In the genomic region with DNA sequence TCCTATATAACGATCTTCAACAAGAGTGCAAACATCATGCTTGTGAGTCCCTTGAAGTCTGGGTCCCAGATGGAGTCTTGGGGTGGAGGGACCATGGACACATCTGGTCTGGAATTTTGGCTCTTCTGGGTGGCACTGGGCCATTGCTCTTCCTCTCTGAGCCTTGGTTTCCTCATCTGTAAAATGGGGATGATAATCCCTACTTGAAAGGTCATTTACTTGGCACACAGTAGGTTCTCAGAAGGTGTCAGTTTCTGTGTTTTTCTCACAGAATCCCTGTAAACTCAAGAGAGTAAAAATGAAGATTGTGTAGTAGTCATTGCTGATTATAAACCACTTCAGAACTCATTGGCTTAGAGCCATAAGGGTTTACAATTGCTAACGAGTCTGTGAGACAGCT, we compare ENCODE assay signal across 1 cellular context.
A peak's percentile ranks its signal among the peaks of the same experiment; 100 is the strongest.
TF ChIP-seq lines count a peak whose summit lies in the region.

No MANE protein-coding gene starts in this region.

TF ChIP-seq in HepG2, 621 proteins besides CTCF, POLR2A, EP300 and RAD21 (continues in another document):
- TF ChIP-seq ZNF83 (CRISPR knock-in tag; IDR thresholded peaks at IDR 0.05; ENCODE audit: borderline replicate concordance) (no peak), ZNF652 (CRISPR knock-in tag; IDR thresholded peaks at IDR 0.05; ENCODE audit: borderline replicate concordance, low read depth) (no peak), ZNF17 (CRISPR knock-in tag; IDR thresholded peaks at IDR 0.05) (no peak), U2AF2 (IDR thresholded peaks at IDR 0.05; ENCODE audit: low read depth, low read length) (no peak), TBX2 (CRISPR knock-in tag; IDR thresholded peaks at IDR 0.05; ENCODE audit: borderline replicate concordance) (0 out of 2 replicates have a peak, but pooled peaks have one; percentile 17), SMAD9 (CRISPR knock-in tag; IDR thresholded peaks at IDR 0.05) (no peak), MTA1 (CRISPR knock-in tag; IDR thresholded peaks at IDR 0.05; ENCODE audit: borderline replicate concordance) (no peak), SP5 (CRISPR knock-in tag; IDR thresholded peaks at IDR 0.05; ENCODE audit: borderline replicate concordance, low read depth) (no peak), ZNF777 (CRISPR knock-in tag; IDR thresholded peaks at IDR 0.05) (no peak), GATAD1 (CRISPR knock-in tag; IDR thresholded peaks at IDR 0.05) (no peak), HOXA7 (CRISPR knock-in tag; IDR thresholded peaks at IDR 0.05) (no peak), NFATC3 (CRISPR knock-in tag; IDR thresholded peaks at IDR 0.05) (no peak), ZSCAN31 (CRISPR knock-in tag; IDR thresholded peaks at IDR 0.05; ENCODE audit: low read depth) (no peak), KLF15 (CRISPR knock-in tag; IDR thresholded peaks at IDR 0.05; ENCODE audit: borderline replicate concordance) (no peak), KDM5A (IDR thresholded peaks at IDR 0.05; ENCODE audit: borderline replicate concordance, low read length) (no peak), ZMYM2 (CRISPR knock-in tag; IDR thresholded peaks at IDR 0.05) (0 out of 2 replicates have a peak, but pooled peaks have one; percentile 23), HIVEP1 (CRISPR knock-in tag; IDR thresholded peaks at IDR 0.05) (no peak), CHD4 (IDR thresholded peaks at IDR 0.05; ENCODE audit: borderline replicate concordance, low read length) (peak; percentile 56; the same call in 1 of the 2 replicates), TBX3 (IDR thresholded peaks at IDR 0.05; ENCODE audit: borderline replicate concordance) (no peak), ZNF7 (CRISPR knock-in tag; IDR thresholded peaks at IDR 0.05) (no peak), HOXD1 (CRISPR knock-in tag; IDR thresholded peaks at IDR 0.05) (no peak), SAFB2 (CRISPR knock-in tag; IDR thresholded peaks at IDR 0.05; ENCODE audit: borderline replicate concordance, low read depth) (no peak), DPF2 (CRISPR knock-in tag; IDR thresholded peaks at IDR 0.05; ENCODE audit: borderline replicate concordance, low read depth) (no peak), ZNF335 (CRISPR knock-in tag; IDR thresholded peaks at IDR 0.05) (no peak), ZBTB20 (CRISPR knock-in tag; IDR thresholded peaks at IDR 0.05; ENCODE audit: borderline replicate concordance, low read depth) (no peak), GZF1 (CRISPR knock-in tag; IDR thresholded peaks at IDR 0.05) (no peak), FOSL1 (CRISPR knock-in tag; IDR thresholded peaks at IDR 0.05; ENCODE audit: borderline replicate concordance) (no peak), ZNF773 (CRISPR knock-in tag; IDR thresholded peaks at IDR 0.05; ENCODE audit: borderline replicate concordance) (no peak), KLF12 (CRISPR knock-in tag; IDR thresholded peaks at IDR 0.05; ENCODE audit: borderline replicate concordance) (no peak), NFYB (CRISPR knock-in tag; IDR thresholded peaks at IDR 0.05) (no peak), ZSCAN20 (CRISPR knock-in tag; IDR thresholded peaks at IDR 0.05; ENCODE audit: borderline replicate concordance) (no peak), ETV5 (CRISPR knock-in tag; IDR thresholded peaks at IDR 0.05; ENCODE audit: borderline replicate concordance) (no peak)
- TF ChIP-seq, protein P1, sequence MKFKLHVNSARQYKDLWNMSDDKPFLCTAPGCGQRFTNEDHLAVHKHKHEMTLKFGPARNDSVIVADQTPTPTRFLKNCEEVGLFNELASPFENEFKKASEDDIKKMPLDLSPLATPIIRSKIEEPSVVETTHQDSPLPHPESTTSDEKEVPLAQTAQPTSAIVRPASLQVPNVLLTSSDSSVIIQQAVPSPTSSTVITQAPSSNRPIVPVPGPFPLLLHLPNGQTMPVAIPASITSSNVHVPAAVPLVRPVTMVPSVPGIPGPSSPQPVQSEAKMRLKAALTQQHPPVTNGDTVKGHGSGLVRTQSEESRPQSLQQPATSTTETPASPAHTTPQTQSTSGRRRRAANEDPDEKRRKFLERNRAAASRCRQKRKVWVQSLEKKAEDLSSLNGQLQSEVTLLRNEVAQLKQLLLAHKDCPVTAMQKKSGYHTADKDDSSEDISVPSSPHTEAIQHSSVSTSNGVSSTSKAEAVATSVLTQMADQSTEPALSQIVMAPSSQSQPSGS (CRISPR knock-in tag; IDR thresholded peaks at IDR 0.05): no peak
- TF ChIP-seq, protein P2, sequence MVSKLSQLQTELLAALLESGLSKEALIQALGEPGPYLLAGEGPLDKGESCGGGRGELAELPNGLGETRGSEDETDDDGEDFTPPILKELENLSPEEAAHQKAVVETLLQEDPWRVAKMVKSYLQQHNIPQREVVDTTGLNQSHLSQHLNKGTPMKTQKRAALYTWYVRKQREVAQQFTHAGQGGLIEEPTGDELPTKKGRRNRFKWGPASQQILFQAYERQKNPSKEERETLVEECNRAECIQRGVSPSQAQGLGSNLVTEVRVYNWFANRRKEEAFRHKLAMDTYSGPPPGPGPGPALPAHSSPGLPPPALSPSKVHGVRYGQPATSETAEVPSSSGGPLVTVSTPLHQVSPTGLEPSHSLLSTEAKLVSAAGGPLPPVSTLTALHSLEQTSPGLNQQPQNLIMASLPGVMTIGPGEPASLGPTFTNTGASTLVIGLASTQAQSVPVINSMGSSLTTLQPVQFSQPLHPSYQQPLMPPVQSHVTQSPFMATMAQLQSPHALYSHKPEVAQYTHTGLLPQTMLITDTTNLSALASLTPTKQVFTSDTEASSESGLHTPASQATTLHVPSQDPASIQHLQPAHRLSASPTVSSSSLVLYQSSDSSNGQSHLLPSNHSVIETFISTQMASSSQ (IDR thresholded peaks at IDR 0.05; ENCODE audit: low read depth): no peak
- TF ChIP-seq, protein P2 (CRISPR knock-in tag; IDR thresholded peaks at IDR 0.05; ENCODE audit: borderline replicate concordance): no peak
- TF ChIP-seq, protein P3, sequence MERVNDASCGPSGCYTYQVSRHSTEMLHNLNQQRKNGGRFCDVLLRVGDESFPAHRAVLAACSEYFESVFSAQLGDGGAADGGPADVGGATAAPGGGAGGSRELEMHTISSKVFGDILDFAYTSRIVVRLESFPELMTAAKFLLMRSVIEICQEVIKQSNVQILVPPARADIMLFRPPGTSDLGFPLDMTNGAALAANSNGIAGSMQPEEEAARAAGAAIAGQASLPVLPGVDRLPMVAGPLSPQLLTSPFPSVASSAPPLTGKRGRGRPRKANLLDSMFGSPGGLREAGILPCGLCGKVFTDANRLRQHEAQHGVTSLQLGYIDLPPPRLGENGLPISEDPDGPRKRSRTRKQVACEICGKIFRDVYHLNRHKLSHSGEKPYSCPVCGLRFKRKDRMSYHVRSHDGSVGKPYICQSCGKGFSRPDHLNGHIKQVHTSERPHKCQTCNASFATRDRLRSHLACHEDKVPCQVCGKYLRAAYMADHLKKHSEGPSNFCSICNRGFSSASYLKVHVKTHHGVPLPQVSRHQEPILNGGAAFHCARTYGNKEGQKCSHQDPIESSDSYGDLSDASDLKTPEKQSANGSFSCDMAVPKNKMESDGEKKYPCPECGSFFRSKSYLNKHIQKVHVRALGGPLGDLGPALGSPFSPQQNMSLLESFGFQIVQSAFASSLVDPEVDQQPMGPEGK (CRISPR knock-in tag; IDR thresholded peaks at IDR 0.05): no peak
- TF ChIP-seq, protein P4, sequence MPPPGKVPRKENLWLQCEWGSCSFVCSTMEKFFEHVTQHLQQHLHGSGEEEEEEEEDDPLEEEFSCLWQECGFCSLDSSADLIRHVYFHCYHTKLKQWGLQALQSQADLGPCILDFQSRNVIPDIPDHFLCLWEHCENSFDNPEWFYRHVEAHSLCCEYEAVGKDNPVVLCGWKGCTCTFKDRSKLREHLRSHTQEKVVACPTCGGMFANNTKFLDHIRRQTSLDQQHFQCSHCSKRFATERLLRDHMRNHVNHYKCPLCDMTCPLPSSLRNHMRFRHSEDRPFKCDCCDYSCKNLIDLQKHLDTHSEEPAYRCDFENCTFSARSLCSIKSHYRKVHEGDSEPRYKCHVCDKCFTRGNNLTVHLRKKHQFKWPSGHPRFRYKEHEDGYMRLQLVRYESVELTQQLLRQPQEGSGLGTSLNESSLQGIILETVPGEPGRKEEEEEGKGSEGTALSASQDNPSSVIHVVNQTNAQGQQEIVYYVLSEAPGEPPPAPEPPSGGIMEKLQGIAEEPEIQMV (CRISPR knock-in tag; IDR thresholded peaks at IDR 0.05; ENCODE audit: low read depth): no peak
- TF ChIP-seq, protein P5, sequence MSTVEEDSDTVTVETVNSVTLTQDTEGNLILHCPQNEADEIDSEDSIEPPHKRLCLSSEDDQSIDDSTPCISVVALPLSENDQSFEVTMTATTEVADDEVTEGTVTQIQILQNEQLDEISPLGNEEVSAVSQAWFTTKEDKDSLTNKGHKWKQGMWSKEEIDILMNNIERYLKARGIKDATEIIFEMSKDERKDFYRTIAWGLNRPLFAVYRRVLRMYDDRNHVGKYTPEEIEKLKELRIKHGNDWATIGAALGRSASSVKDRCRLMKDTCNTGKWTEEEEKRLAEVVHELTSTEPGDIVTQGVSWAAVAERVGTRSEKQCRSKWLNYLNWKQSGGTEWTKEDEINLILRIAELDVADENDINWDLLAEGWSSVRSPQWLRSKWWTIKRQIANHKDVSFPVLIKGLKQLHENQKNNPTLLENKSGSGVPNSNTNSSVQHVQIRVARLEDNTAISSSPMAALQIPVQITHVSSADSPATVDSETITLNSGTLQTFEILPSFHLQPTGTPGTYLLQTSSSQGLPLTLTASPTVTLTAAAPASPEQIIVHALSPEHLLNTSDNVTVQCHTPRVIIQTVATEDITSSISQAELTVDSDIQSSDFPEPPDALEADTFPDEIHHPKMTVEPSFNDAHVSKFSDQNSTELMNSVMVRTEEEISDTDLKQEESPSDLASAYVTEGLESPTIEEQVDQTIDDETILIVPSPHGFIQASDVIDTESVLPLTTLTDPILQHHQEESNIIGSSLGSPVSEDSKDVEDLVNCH (CRISPR knock-in tag; IDR thresholded peaks at IDR 0.05): no peak
- TF ChIP-seq, protein P6, sequence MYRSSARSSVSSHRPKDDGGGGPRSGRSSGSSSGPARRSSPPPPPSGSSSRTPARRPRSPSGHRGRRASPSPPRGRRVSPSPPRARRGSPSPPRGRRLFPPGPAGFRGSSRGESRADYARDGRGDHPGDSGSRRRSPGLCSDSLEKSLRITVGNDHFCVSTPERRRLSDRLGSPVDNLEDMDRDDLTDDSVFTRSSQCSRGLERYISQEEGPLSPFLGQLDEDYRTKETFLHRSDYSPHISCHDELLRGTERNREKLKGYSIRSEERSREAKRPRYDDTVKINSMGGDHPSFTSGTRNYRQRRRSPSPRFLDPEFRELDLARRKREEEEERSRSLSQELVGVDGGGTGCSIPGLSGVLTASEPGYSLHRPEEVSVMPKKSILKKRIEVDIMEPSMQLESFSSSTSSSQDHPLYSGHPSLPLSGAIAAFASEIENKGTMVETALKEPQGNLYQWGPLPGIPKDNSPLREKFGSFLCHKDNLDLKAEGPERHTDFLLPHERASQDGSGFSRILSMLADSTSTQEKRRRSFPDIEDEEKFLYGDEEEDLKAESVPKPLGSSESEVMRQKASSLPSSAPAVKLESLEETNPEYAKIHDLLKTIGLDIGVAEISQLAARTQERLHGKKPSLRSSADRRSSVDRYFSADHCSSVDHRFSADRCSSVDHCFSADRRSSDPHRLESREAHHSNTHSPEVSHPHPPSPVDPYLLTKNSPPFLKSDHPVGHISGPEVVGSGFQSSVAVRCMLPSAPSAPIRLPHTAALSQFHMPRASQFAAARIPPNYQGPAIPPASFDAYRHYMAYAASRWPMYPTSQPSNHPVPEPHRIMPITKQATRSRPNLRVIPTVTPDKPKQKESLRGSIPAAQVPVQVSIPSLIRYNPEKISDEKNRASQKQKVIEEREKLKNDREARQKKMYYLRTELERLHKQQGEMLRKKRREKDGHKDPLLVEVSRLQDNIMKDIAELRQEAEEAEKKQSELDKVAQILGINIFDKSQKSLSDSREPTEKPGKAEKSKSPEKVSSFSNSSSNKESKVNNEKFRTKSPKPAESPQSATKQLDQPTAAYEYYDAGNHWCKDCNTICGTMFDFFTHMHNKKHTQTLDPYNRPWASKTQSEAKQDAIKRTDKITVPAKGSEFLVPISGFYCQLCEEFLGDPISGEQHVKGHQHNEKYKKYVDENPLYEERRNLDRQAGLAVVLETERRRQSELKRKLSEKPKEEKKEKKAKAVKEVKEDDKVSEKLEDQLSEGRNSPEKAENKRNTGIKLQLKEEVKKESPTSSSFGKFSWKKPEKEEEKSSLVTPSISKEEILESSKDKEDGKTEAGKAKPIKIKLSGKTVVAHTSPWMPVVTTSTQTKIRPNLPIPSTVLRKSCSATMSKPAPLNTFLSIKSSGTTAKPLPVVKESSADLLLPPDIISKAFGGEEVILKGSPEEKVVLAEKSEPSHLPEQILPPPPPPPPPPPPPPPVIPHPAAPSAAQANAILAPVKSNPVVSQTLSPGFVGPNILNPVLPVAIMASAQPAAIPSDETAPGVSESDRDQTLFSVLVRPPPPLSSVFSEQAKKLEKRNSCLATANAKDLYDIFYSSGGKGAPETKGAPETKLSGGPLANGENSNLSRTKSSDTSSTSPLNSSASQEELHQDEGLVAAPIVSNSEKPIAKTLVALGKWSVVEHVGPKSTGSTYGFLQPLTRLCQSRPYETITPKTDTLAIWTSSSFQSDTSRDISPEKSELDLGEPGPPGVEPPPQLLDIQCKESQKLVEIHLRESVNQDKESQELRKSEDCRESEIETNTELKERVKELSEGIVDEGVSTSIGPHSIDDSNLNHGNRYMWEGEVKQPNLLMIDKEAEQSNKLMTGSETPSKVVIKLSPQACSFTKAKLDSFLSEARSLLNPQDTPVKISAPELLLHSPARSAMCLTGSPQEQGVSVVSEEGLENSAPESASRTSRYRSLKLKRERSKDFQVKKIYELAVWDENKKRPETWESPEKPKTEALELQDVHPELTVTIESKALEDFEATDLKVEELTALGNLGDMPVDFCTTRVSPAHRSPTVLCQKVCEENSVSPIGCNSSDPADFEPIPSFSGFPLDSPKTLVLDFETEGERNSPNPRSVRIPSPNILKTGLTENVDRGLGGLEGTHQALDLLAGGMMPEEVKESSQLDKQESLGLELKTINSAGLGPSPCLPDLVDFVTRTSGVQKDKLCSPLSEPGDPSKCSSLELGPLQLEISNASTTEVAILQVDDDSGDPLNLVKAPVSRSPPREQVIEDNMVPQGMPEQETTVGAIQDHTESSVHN (CRISPR knock-in tag; IDR thresholded peaks at IDR 0.05): no peak
- TF ChIP-seq, protein P7, sequence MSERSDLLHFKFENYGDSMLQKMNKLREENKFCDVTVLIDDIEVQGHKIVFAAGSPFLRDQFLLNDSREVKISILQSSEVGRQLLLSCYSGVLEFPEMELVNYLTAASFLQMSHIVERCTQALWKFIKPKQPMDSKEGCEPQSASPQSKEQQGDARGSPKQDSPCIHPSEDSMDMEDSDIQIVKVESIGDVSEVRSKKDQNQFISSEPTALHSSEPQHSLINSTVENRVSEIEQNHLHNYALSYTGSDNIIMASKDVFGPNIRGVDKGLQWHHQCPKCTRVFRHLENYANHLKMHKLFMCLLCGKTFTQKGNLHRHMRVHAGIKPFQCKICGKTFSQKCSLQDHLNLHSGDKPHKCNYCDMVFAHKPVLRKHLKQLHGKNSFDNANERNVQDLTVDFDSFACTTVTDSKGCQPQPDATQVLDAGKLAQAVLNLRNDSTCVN (CRISPR knock-in tag; IDR thresholded peaks at IDR 0.05; ENCODE audit: borderline replicate concordance): no peak
